Comparison of ENCODE assay signal across 8 cellular contexts in the genomic region with DNA sequence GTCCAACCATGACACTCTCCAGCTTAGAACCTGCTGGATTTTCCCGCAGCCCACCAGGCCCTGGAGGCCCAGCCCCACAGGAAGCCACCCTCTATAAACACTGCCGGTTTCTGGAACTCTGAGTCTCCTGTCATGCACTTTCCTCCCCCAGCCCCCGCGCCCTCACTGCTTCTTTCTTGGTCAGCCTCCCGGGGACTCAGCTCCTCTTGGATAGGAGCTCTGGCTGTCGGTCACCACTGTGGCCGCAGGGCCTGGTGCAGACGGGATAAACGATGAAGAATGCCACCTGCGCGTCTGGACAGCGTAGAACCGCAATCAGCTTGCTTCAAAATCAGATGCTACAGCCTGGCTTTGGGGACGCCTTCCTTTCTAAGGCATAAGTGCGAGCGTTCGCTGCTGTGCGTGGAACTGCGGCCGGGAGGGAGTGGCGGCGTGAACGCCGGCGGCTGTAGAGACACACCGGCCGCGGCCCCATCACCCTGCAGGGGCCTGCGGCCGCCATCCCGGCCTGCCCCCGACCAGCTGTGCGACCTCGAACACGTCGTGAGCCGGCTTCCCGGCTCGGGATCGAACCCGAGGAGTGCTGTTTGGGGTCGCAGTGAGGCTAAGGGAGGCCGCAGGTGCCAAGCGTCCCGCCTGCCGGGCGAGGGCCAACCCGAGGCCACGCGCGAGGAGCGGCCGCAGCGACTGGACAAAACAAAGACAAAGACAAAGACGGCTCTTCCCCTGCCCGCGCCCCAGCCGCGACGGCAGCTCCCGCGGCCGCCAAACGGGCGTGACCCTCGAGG. TPM values are rescaled to one million over a fixed set of nuclear protein-coding genes. Genes with fewer than 3 reads are reported as not detected.
DNase-seq lines count a peak whose midpoint lies in the region; ATAC-seq and TF ChIP-seq lines count a peak whose summit lies in the region.

No MANE protein-coding gene starts in this region.

- DNase-seq in activated CD4-positive, alpha-beta T cell treated with anti-CD3 and anti-CD28 coated beads, Interleukin-2, amount 10 ng/mL, durations not matched to agents 7 days and 5 days, result peak; percentile 33
- DNase-seq in activated CD4-positive, alpha-beta T cell treated with anti-CD3 and anti-CD28 coated beads for 4 hours, result no peak
- DNase-seq in OCI-LY7 (ENCODE audit: low spot score) (peak; percentile 40), left lung (peak in 1 of 2 donors; percentile 56), superior temporal gyrus (ENCODE audit: extremely low spot score) (peak; percentile 22), NCI-H82 (lab: John Stamatoyannopoulos, UW) (no peak)

- peak overlapping the region; percentile 95 for H3K4me3 Mint-ChIP-seq in activated CD4-positive, alpha-beta T cell treated with anti-CD3 and anti-CD28 coated beads, Interleukin-2, amount 10 ng/mL, durations not matched to agents 7 days and 5 days

- no peaks in the 10 kb centered on the region for H3K9me3 ChIP-seq in OCI-LY7 (ENCODE audit: low read length)
- no peaks in the 10 kb centered on the region for H3K9me3 ChIP-seq in left lung

- H3K27ac ChIP-seq in OCI-LY7 (ENCODE audit: low read depth, low read length, poor library complexity, severe bottlenecking) (no peak overlapping the region), cingulate gyrus (ENCODE audit: low read depth, low read length) (peak overlapping the region; percentile 75), left lung (peak overlapping the region; percentile 88 to 98)

- BruUV-seq in OCI-LY7 (replicated peaks; lab: Mats Ljungman, UMichigan), result no TSS peak

- H3K79me2 ChIP-seq in OCI-LY7 (ENCODE audit: insufficient read depth, low read depth, low read length), result peaks cover 26% of the 10 kb centered on the region; the same call in 1 of the 2 replicates

- peaks cover 12% of the 10 kb centered on the region; the same call in 1 of the 2 replicates for H4K20me1 ChIP-seq in OCI-LY7 (ENCODE audit: insufficient read depth, low read length)

- no peak overlapping the region for H2AFZ ChIP-seq in OCI-LY7 (ENCODE audit: low read length)

- H3K27ac Mint-ChIP-seq in activated CD4-positive, alpha-beta T cell treated with anti-CD3 and anti-CD28 coated beads, Interleukin-2, amount 10 ng/mL, durations not matched to agents 7 days and 5 days, result peak overlapping the region; percentile 83

- intact Hi-C loops in OCI-LY7 (cut with micrococcal nuclease; ENCODE audit: unreplicated experiment), result loop anchor here (2.0 kb wide), 1 partner anchor 72 kb away; a partner anchor contains a TSS
- intact Hi-C loops in left lung (cut with DNase I), result no loop called here

- H3K36me3 Mint-ChIP-seq in activated CD4-positive, alpha-beta T cell treated with anti-CD3 and anti-CD28 coated beads, Interleukin-2, amount 10 ng/mL, durations not matched to agents 7 days and 5 days (ENCODE audit: low read depth), result peaks cover 10% of the 10 kb centered on the region

- CTCF ChIA-PET in activated CD4-positive, alpha-beta T cell treated with anti-CD3 and anti-CD28 coated beads, Interleukin-2, amount 10 ng/mL, durations not matched to agents 7 days and 5 days (lab: Charles Lee), result interaction anchor here (0.7 to 3.5 kb wide), 6 partner anchors 9 to 71 kb away, joined by 3 to 10 read pairs (median 4); a partner anchor contains a TSS
- CTCF ChIA-PET in OCI-LY7 (lab: Charles Lee; ENCODE audit: unreplicated experiment), result interaction anchor here (1.0 kb wide), 1 partner anchor 57 kb away, joined by 3 read pairs; no protein-coding TSS in a partner anchor

- H3K4me1 ChIP-seq in OCI-LY7 (ENCODE audit: insufficient read depth, low read length, poor library complexity, severe bottlenecking) (peaks cover 30% of the 10 kb centered on the region), left lung (peaks cover 49 to 80% of the 10 kb centered on the region in 2 donors)

- H3K4me3 ChIP-seq in OCI-LY7 (ENCODE audit: low read depth, low read length, poor library complexity, severe bottlenecking), result peak overlapping the region; percentile 81
- H3K4me3 ChIP-seq in left lung, result peak overlapping the region; percentile 78 to 84

- no peaks in the 10 kb centered on the region for H3K9me3 Mint-ChIP-seq in activated CD4-positive, alpha-beta T cell treated with anti-CD3 and anti-CD28 coated beads, Interleukin-2, amount 10 ng/mL, durations not matched to agents 7 days and 5 days

- peak overlapping the region; percentile 89 for H3K4me2 ChIP-seq in OCI-LY7 (ENCODE audit: low read length)

- TF ChIP-seq CTCF in OCI-LY7 (conservative IDR thresholded peaks at IDR 0.05; ENCODE audit: low read length) (no peak), left lung (IDR thresholded peaks at IDR 0.05) (no peak)

- no peaks in the 10 kb centered on the region for H3K9me2 ChIP-seq in OCI-LY7 (ENCODE audit: insufficient read depth, low read length)

- POLR2A ChIA-PET in activated CD4-positive, alpha-beta T cell treated with anti-CD3 and anti-CD28 coated beads, Interleukin-2, amount 10 ng/mL, durations not matched to agents 7 days and 5 days (lab: Charles Lee), result no interaction called here
- POLR2A ChIA-PET in OCI-LY7 (lab: Charles Lee), result interaction anchor here (0.8 to 1.0 kb wide), 4 partner anchors 56 to 79 kb away, joined by 3 read pairs; a partner anchor contains a TSS

- H3K4me1 Mint-ChIP-seq in activated CD4-positive, alpha-beta T cell treated with anti-CD3 and anti-CD28 coated beads, Interleukin-2, amount 10 ng/mL, durations not matched to agents 7 days and 5 days, result peaks cover 68% of the 10 kb centered on the region

- ATAC-seq in left lung (peak; percentile 0), GM19467 (IDR thresholded peaks at IDR 0.05; ENCODE audit: unreplicated experiment) (no peak)

- H3K27me3 Mint-ChIP-seq in activated CD4-positive, alpha-beta T cell treated with anti-CD3 and anti-CD28 coated beads, Interleukin-2, amount 10 ng/mL, durations not matched to agents 7 days and 5 days, result peaks cover 3% of the 10 kb centered on the region

- no peaks in the 10 kb centered on the region for H3K36me3 ChIP-seq in OCI-LY7 (ENCODE audit: insufficient read depth, low read length)
- no peaks in the 10 kb centered on the region for H3K36me3 ChIP-seq in left lung

- no peaks in the 10 kb centered on the region for H3K27me3 ChIP-seq in left lung

RNA-seq across cellular contexts. Expression of a gene that starts 0.7 kb away (rescaled TPM):
- 10 to 100 TPM; 70.2 to 79.9 TPM for total RNA-seq in activated CD4-positive, alpha-beta T cell treated with anti-CD3 and anti-CD28 coated beads, Interleukin-2, amount 10 ng/mL, durations not matched to agents 7 days and 5 days
- total RNA-seq in OCI-LY7 (2014; rRNA removed; shearing (Covaris generic)), result 38.3 and 38.9 TPM in 2 replicates
- total RNA-seq in OCI-LY7 (2022), result 56.3 and 58.1 TPM in 2 replicates
- total RNA-seq in left lung, result 100 to 1,000 TPM; 247 to 263 TPM

RNA-seq across cellular contexts. Expression of a gene that starts 47.9 kb away (rescaled TPM):
- 100 to 1,000 TPM; 439 to 500 TPM for total RNA-seq in activated CD4-positive, alpha-beta T cell treated with anti-CD3 and anti-CD28 coated beads, Interleukin-2, amount 10 ng/mL, durations not matched to agents 7 days and 5 days
- 4.2 and 11.6 TPM in 2 replicates for total RNA-seq in OCI-LY7 (2014; rRNA removed; shearing (Covaris generic))
- 60.8 and 78.9 TPM in 2 replicates for total RNA-seq in OCI-LY7 (2022)
- total RNA-seq in left lung, result 100 to 1,000 TPM; 185 to 404 TPM

RNA-seq across cellular contexts. Expression of a gene that starts 54.9 kb away (rescaled TPM):
- 10 to 100 TPM; 91.1 to 97.9 TPM for total RNA-seq in activated CD4-positive, alpha-beta T cell treated with anti-CD3 and anti-CD28 coated beads, Interleukin-2, amount 10 ng/mL, durations not matched to agents 7 days and 5 days
- total RNA-seq in OCI-LY7 (2014; rRNA removed; shearing (Covaris generic)), result 59.5 and 60.3 TPM in 2 replicates
- total RNA-seq in OCI-LY7 (2022), result 85.5 and 94.6 TPM in 2 replicates
- total RNA-seq in left lung, result 10 to 100 TPM; 92.4 to 99.3 TPM

Comparison
In these comparisons a context has a peak if more than half of its experiments do, and no peak if none do; other contexts are left out.
1. DNase-seq: peak in activated CD4-positive, alpha-beta T cell treated with anti-CD3 and anti-CD28 coated beads, Interleukin-2, amount 10 ng/mL, durations not matched to agents 7 days and 5 days (single experiment), OCI-LY7 (single experiment) and superior temporal gyrus (single experiment); none in activated CD4-positive, alpha-beta T cell treated with anti-CD3 and anti-CD28 coated beads for 4 hours (0 of 2) and NCI-H82 (single experiment).